8 cellular contexts compared by ENCODE assay signal in genomic region chr17:47649153-47649971, GRCh38. TPM values are rescaled to one million over a fixed set of nuclear protein-coding genes. Genes with fewer than 3 reads are reported as not detected.
DNase-seq lines count a peak whose midpoint lies in the region; ATAC-seq and TF ChIP-seq lines count a peak whose summit lies in the region.

KPNB1 (plus strand) TSS chr17:47649919; CDS start chr17:47650245, 326 bp downstream.

- CTCF ChIA-PET in PC-3 (lab: Charles Lee), result interaction anchor here (0.5 to 1.5 kb wide), 7 partner anchors 16 to 300 kb away, joined by 3 to 6 read pairs (median 4); partner anchors contain the start of gene OSBPL7

- H3K9me2 ChIP-seq in PC-3 (replicated peaks; ENCODE audit: low read length), result no peaks in the 10 kb centered on the region

- peak within 1 kb of the TSS; percentile 79 for H3K27ac ChIP-seq in PC-3 (ENCODE audit: low read length)

- H3K4me3 ChIP-seq in PC-3 (ENCODE audit: low read length) (peak within 1 kb of the TSS; percentile 84), epithelial cell of esophagus (ENCODE audit: low read length) (peak within 1 kb of the TSS; percentile 82), mucosa of descending colon (peak within 1 kb of the TSS; percentile 84)

- TF ChIP-seq CTCF in PC-3 (conservative IDR thresholded peaks at IDR 0.05; ENCODE audit: low read depth, low read length), result no peak
- no peak for TF ChIP-seq CTCF in epithelial cell of esophagus (IDR thresholded peaks at IDR 0.05; ENCODE audit: insufficient read depth, low read depth, low read length, missing control alignments)
- TF ChIP-seq CTCF in mucosa of descending colon (IDR thresholded peaks at IDR 0.05), result no peak

- H3K9me3 ChIP-seq in PC-3 (ENCODE audit: low read length), result no peaks in the 10 kb centered on the region
- no peaks in the 10 kb centered on the region for H3K9me3 ChIP-seq in mucosa of descending colon

- no peaks in the 10 kb centered on the region for H3F3A ChIP-seq in PC-3 (ENCODE audit: low read length, unreplicated experiment)

- peaks cover 29% of the 10 kb centered on the region for H3K36me3 ChIP-seq in PC-3 (ENCODE audit: low read depth, low read length)
- H3K36me3 ChIP-seq in mucosa of descending colon (ENCODE audit: low read depth), result peaks cover 7% of the 10 kb centered on the region

- DNase-seq in DMS114 treated with DMSO at 0.1 percent for 48 hours (lab: John Stamatoyannopoulos, UW; ENCODE audit: unreplicated experiment) (peak; percentile 98), PC-3 (peak; percentile 100), activated T-cell treated with anti-CD3 and anti-CD28 coated beads for 48 hours (ENCODE audit: low read depth) (peak; percentile 98), epithelial cell of esophagus (ENCODE audit: low read depth) (peak; percentile 100), mucosa of descending colon (peak; percentile 98 to 100 (median 100))
- DNase-seq in stimulated activated CD8-positive, alpha-beta memory T cell treated with anti-CD3 and anti-CD28 coated beads, Interleukin-4, amount 100 ng/mL, for 24 hours (ENCODE audit: low read depth), result peak; percentile 95

- no peak for TF ChIP-seq RAD21 in Ishikawa (IDR thresholded peaks at IDR 0.05; ENCODE audit: low read depth)

- H3K79me2 ChIP-seq in PC-3 (ENCODE audit: low read length), result peaks cover 45% of the 10 kb centered on the region

- peaks cover 21% of the 10 kb centered on the region for H4K20me1 ChIP-seq in PC-3 (ENCODE audit: low read length)

- intact Hi-C loops in PC-3 (cut with micrococcal nuclease), result loop anchor here (1.0 to 10.0 kb wide), 2 partner anchors 28 to 315 kb away; no protein-coding TSS in a partner anchor
- intact Hi-C loops in mucosa of descending colon (cut with DNase I, micrococcal nuclease), result no loop called here

- BruUV-seq in PC-3 (replicated peaks; lab: Mats Ljungman, UMichigan), result no TSS peak

- H3K27me3 ChIP-seq in PC-3 (ENCODE audit: low read length), result no peaks in the 10 kb centered on the region

- ATAC-seq in GM21576 (IDR thresholded peaks at IDR 0.05; ENCODE audit: unreplicated experiment), result peak; percentile 78
- peak; percentile 86 for ATAC-seq in PC-3
- ATAC-seq in mucosa of descending colon, result peak; percentile 89

- peaks cover 36% of the 10 kb centered on the region for H3K4me1 ChIP-seq in PC-3 (ENCODE audit: insufficient read depth, low read length)
- H3K4me1 ChIP-seq in mucosa of descending colon (ENCODE audit: low read depth), result peaks cover 18% of the 10 kb centered on the region

- POLR2A ChIA-PET in PC-3 (lab: Charles Lee; ENCODE audit: unreplicated experiment), result interaction anchor here (0.5 to 1.0 kb wide), 7 partner anchors 24 to 530 kb away, joined by 3 to 14 read pairs (median 6); partner anchors contain the start of gene TBKBP1

- H3K4me2 ChIP-seq in PC-3 (ENCODE audit: low read length), result peak within 1 kb of the TSS; percentile 93

- peak within 1 kb of the TSS; percentile 74 for H2AFZ ChIP-seq in PC-3 (ENCODE audit: low read length)

- TF ChIP-seq EP300 in Ishikawa (IDR thresholded peaks at IDR 0.05; ENCODE audit: borderline replicate concordance), result peak; percentile 36; the same call in 1 of the 2 replicates

- peak within 1 kb of the TSS; percentile 98 for H3K9ac ChIP-seq in PC-3 (ENCODE audit: low read length)

TF ChIP-seq in Ishikawa, 13 proteins besides CTCF, POLR2A, EP300 and RAD21:
- peak; percentile 96 for TF ChIP-seq TAF1 (IDR thresholded peaks at IDR 0.05; ENCODE audit: low read depth)
- TF ChIP-seq EGR1 (IDR thresholded peaks at IDR 0.05), result peak; percentile 90
- peak; percentile 66; the same call in 1 of the 2 replicates for TF ChIP-seq CEBPB (IDR thresholded peaks at IDR 0.05)
- no peak for TF ChIP-seq REST (IDR thresholded peaks at IDR 0.05; ENCODE audit: low read depth)
- peak; percentile 53 for TF ChIP-seq TCF12 (IDR thresholded peaks at IDR 0.05; ENCODE audit: low read depth)
- TF ChIP-seq YY1 (IDR thresholded peaks at IDR 0.05; ENCODE audit: low read depth), result peak; percentile 38
- no peak; the same call in 1 of the 2 replicates for TF ChIP-seq ZBTB7A (IDR thresholded peaks at IDR 0.05; ENCODE audit: low read depth)
- TF ChIP-seq USF1 (IDR thresholded peaks at IDR 0.05), result peak; percentile 70
- TF ChIP-seq TEAD4 (IDR thresholded peaks at IDR 0.05), result peak; percentile 32; the same call in 1 of the 2 replicates
- peak; percentile 47; the same call in 1 of the 2 replicates for TF ChIP-seq FOXM1 (IDR thresholded peaks at IDR 0.05; ENCODE audit: borderline replicate concordance, low read depth)
- peak; percentile 67 for TF ChIP-seq NFIC (IDR thresholded peaks at IDR 0.05)
- TF ChIP-seq CREB1 (IDR thresholded peaks at IDR 0.05; ENCODE audit: low read depth), result peak; percentile 60
- peak; percentile 93 for TF ChIP-seq MAX (IDR thresholded peaks at IDR 0.05)

RNA-seq across cellular contexts. Expression of gene KPNB1, which starts in this region (rescaled TPM):
- total RNA-seq in PC-3 (2014; rRNA removed) (390 and 437 TPM in 2 replicates), mucosa of descending colon (100 to 1,000 TPM; 162 to 269 (median 217) TPM)

Comparison
In these comparisons a context has a peak if more than half of its experiments do, and no peak if none do; other contexts are left out.
1. Peak in every context shown above with its lines: DNase-seq, ATAC-seq, H3K4me3 ChIP-seq and H3K27ac ChIP-seq.